8 cellular contexts compared by ENCODE assay signal in genomic region chr1:172719694-172720138, GRCh38.
DNase-seq lines count a peak whose midpoint lies in the region; ATAC-seq and TF ChIP-seq lines count a peak whose summit lies in the region.

No MANE protein-coding gene starts in this region.

- no peaks in the 10 kb centered on the region for H3K36me3 ChIP-seq in KMS-11 (ENCODE audit: insufficient read depth)
- H3K36me3 ChIP-seq in right atrium auricular region = no peaks in the 10 kb centered on the region

- H3K9me3 ChIP-seq in right atrium auricular region = no peaks in the 10 kb centered on the region

- CTCF ChIA-PET in activated B cell treated with CpG ODN at 0.5 μM for 24 hours (lab: Charles Lee) = interaction anchor here (1.0 to 6.3 kb wide), 12 partner anchors 8 to 717 kb away, joined by 3 to 76 read pairs (median 3); no protein-coding TSS in a partner anchor

- peak overlapping the region; percentile 8; the same call in 1 of the 2 replicates for H3K4me2 ChIP-seq in KMS-11

- H3K27me3 ChIP-seq in KMS-11 (ENCODE audit: insufficient read depth, low read depth) (no peaks in the 10 kb centered on the region), right atrium auricular region (no peaks in the 10 kb centered on the region)

- peak; percentile 40 for ATAC-seq in activated naive CD8-positive, alpha-beta T cell treated with anti-CD3 and anti-CD28 coated beads, Interleukin-2, amount 10 ng/mL, durations not matched to agents 7 days and 5 days (ENCODE audit: low read depth)
- ATAC-seq in activated B cell treated with CpG ODN at 0.5 μM for 24 hours (ENCODE audit: low read depth) = peak; percentile 77

- no peaks in the 10 kb centered on the region for H4K20me1 ChIP-seq in KMS-11 (ENCODE audit: insufficient read depth)

- peak; percentile 97 for TF ChIP-seq CTCF in KMS-11 (conservative IDR thresholded peaks at IDR 0.05; ENCODE audit: low read depth, low read length)
- TF ChIP-seq CTCF in activated B cell treated with CpG ODN at 0.5 μM for 24 hours (IDR thresholded peaks at IDR 0.05) = peak; percentile 64
- TF ChIP-seq CTCF in right atrium auricular region (IDR thresholded peaks at IDR 0.05) = peak; percentile 24 to 74

- H3K27ac ChIP-seq in KMS-11 (no peak overlapping the region), right atrium auricular region (no peak overlapping the region)

- POLR2A ChIA-PET in activated naive CD8-positive, alpha-beta T cell treated with anti-CD3 and anti-CD28 coated beads, Interleukin-2, amount 10 ng/mL, durations not matched to agents 7 days and 5 days (lab: Charles Lee) = interaction anchor here (0.6 to 2.3 kb wide), 8 partner anchors 11 to 138 kb away, joined by 3 to 13 read pairs (median 4); partner anchors contain the start of gene FASLG
- POLR2A ChIA-PET in activated B cell treated with CpG ODN at 0.5 μM for 24 hours (lab: Charles Lee) = interaction anchor here (0.6 to 1.2 kb wide), 3 partner anchors 134 to 268 kb away, joined by 4 to 7 read pairs (median 7); partner anchors contain the start of gene SUCO

- H2AFZ ChIP-seq in KMS-11 (ENCODE audit: low read depth) = peak overlapping the region; percentile 28

- H3K9me3 Mint-ChIP-seq in activated naive CD8-positive, alpha-beta T cell treated with anti-CD3 and anti-CD28 coated beads, Interleukin-2, amount 10 ng/mL, durations not matched to agents 7 days and 5 days = no peaks in the 10 kb centered on the region
- no peaks in the 10 kb centered on the region for H3K9me3 Mint-ChIP-seq in activated naive CD8-positive, alpha-beta T cell treated with anti-CD3 and anti-CD28 coated beads for 36 hours
- no peaks in the 10 kb centered on the region for H3K9me3 Mint-ChIP-seq in activated B cell treated with CpG ODN at 0.5 μM for 24 hours

- H3K27me3 Mint-ChIP-seq in activated naive CD8-positive, alpha-beta T cell treated with anti-CD3 and anti-CD28 coated beads, Interleukin-2, amount 10 ng/mL, durations not matched to agents 7 days and 5 days = peaks cover under 1% of the 10 kb centered on the region
- peaks cover 12% of the 10 kb centered on the region for H3K27me3 Mint-ChIP-seq in activated naive CD8-positive, alpha-beta T cell treated with anti-CD3 and anti-CD28 coated beads for 36 hours
- no peaks in the 10 kb centered on the region for H3K27me3 Mint-ChIP-seq in activated B cell treated with CpG ODN at 0.5 μM for 24 hours

- no peak for DNase-seq in activated naive CD8-positive, alpha-beta T cell treated with anti-CD3 and anti-CD28 coated beads, Interleukin-2, amount 10 ng/mL, durations not matched to agents 7 days and 5 days
- no peak for DNase-seq in activated naive CD8-positive, alpha-beta T cell treated with anti-CD3 and anti-CD28 coated beads for 36 hours
- no peak for DNase-seq in activated B cell treated with CpG ODN at 0.5 μM for 24 hours
- no peak for DNase-seq in right atrium auricular region (ENCODE audit: low spot score)
- DNase-seq in superior temporal gyrus (ENCODE audit: extremely low spot score) = peak; percentile 56
- DNase-seq in NK-92 (lab: John Stamatoyannopoulos, UW; ENCODE audit: unreplicated experiment) = no peak
- DNase-seq in NCI-H2029 (lab: John Stamatoyannopoulos, UW) = no peak

- H3K4me3 Mint-ChIP-seq in activated naive CD8-positive, alpha-beta T cell treated with anti-CD3 and anti-CD28 coated beads, Interleukin-2, amount 10 ng/mL, durations not matched to agents 7 days and 5 days = peak overlapping the region; percentile 2
- no peak overlapping the region for H3K4me3 Mint-ChIP-seq in activated naive CD8-positive, alpha-beta T cell treated with anti-CD3 and anti-CD28 coated beads for 36 hours
- H3K4me3 Mint-ChIP-seq in activated B cell treated with CpG ODN at 0.5 μM for 24 hours = no peak overlapping the region

- intact Hi-C loops in activated B cell treated with CpG ODN at 0.5 μM for 24 hours (cut with micrococcal nuclease) = loop anchor here (1.0 to 2.0 kb wide), 4 partner anchors 110 to 717 kb away; partner anchors contain the start of gene SUCO

- H3K4me1 ChIP-seq in KMS-11 (ENCODE audit: low read depth, poor library complexity, severe bottlenecking) = peaks cover 5% of the 10 kb centered on the region
- no peaks in the 10 kb centered on the region for H3K4me1 ChIP-seq in right atrium auricular region

- peaks cover 37% of the 10 kb centered on the region for H3K4me1 Mint-ChIP-seq in activated naive CD8-positive, alpha-beta T cell treated with anti-CD3 and anti-CD28 coated beads, Interleukin-2, amount 10 ng/mL, durations not matched to agents 7 days and 5 days
- peaks cover 36% of the 10 kb centered on the region for H3K4me1 Mint-ChIP-seq in activated naive CD8-positive, alpha-beta T cell treated with anti-CD3 and anti-CD28 coated beads for 36 hours
- H3K4me1 Mint-ChIP-seq in activated B cell treated with CpG ODN at 0.5 μM for 24 hours = peaks cover 10% of the 10 kb centered on the region

- H3K4me3 ChIP-seq in KMS-11 (IDR thresholded peaks at IDR 0.05; ENCODE audit: insufficient read depth, low read depth, low read length) (no peak overlapping the region), right atrium auricular region (no peak overlapping the region)

- peaks cover 9% of the 10 kb centered on the region for H3K36me3 Mint-ChIP-seq in activated naive CD8-positive, alpha-beta T cell treated with anti-CD3 and anti-CD28 coated beads, Interleukin-2, amount 10 ng/mL, durations not matched to agents 7 days and 5 days
- H3K36me3 Mint-ChIP-seq in activated naive CD8-positive, alpha-beta T cell treated with anti-CD3 and anti-CD28 coated beads for 36 hours = no peaks in the 10 kb centered on the region
- no peaks in the 10 kb centered on the region for H3K36me3 Mint-ChIP-seq in activated B cell treated with CpG ODN at 0.5 μM for 24 hours (ENCODE audit: low read depth)

- H3K27ac Mint-ChIP-seq in activated naive CD8-positive, alpha-beta T cell treated with anti-CD3 and anti-CD28 coated beads, Interleukin-2, amount 10 ng/mL, durations not matched to agents 7 days and 5 days = peak overlapping the region; percentile 6
- H3K27ac Mint-ChIP-seq in activated naive CD8-positive, alpha-beta T cell treated with anti-CD3 and anti-CD28 coated beads for 36 hours = no peak overlapping the region
- H3K27ac Mint-ChIP-seq in activated B cell treated with CpG ODN at 0.5 μM for 24 hours = peak overlapping the region; percentile 25

- H3K79me2 ChIP-seq in KMS-11 (ENCODE audit: insufficient read depth, low read depth) = no peaks in the 10 kb centered on the region

- H3K9ac ChIP-seq in KMS-11 = no peak overlapping the region
